ENCODE assay signal across 8 cellular contexts in the genomic region with DNA sequence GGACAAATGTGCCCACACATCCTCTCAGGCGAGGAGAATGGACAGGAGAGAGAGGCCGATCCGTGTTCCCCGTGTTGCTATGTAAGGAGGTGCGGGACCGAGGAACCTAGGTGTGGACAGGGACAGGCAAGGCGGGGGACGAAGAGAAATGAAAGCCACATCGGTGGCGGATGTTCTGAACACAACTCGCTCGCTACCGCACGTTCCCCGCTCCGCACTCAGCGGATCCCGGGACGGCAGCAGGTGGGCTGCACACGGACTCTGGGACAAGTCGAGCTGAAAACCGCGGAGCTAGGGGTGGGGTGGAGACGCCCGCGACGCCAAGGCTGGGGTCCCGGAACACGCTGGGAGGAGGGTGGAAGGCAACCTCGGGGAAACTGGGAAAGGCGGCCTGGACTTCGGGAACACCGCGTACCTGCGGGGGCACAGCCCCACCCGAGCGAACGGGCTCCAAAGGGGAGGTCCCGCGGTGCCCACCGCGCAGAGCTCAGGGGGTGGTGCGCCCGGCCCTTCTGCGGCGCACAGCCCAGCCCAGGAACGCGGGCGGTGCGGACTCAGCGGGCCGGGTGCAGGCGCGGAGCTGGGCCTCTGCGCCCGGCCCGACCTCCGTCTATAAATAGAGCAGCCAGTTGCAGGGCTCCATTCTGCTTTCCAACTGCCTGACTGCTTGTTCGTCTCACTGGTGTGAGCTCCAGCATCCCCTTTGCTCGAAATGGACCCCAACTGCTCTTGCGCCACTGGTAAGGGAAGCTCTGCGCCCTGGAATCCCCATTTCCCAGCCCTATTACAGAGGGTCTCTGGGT. TPM values are rescaled to one million over a fixed set of nuclear protein-coding genes. Genes with fewer than 3 reads are reported as not detected.
DNase-seq lines count a peak whose midpoint lies in the region; ATAC-seq and TF ChIP-seq lines count a peak whose summit lies in the region.

A gene (plus strand): TSS at position 642 of the 803 bp plus-strand sequence. CDS start 71 bp downstream, at position 713.

- WGBS in neuronal stem cell (ENCODE audit: extremely low coverage in 2 of 2, insufficient read length in 2 of 2, insufficient replicate concordance in 1 of 2), 2 donors: no CpG with 5 or more reads among the region's 62 CpGs
- WGBS in tibial nerve, 2 donors: 2 to 3% methylated on average over 43 to 50 of the region's 62 CpGs

- H3K36me3 Mint-ChIP-seq in activated naive CD8-positive, alpha-beta T cell: no peaks in the 10 kb centered on the region

- TF ChIP-seq EP300 in tibial nerve (IDR thresholded peaks at IDR 0.05): peak; percentile 64 to 96

- peak within 1 kb of the TSS; percentile 84 for H3K18ac ChIP-seq in neuronal stem cell (ENCODE audit: low read length)

- H4K8ac ChIP-seq in neuronal stem cell (ENCODE audit: low read depth, low read length): peak within 1 kb of the TSS; percentile 68

- peak in 1 of 2 donors; percentile 90 for TF ChIP-seq POLR2A in tibial nerve (IDR thresholded peaks at IDR 0.05)

- POLR2A ChIA-PET in A673 (lab: Charles Lee; ENCODE audit: low non-redundant PET): no interaction called here

- H3K23ac ChIP-seq in neuronal stem cell (ENCODE audit: low read depth, low read length, poor library complexity): peak within 1 kb of the TSS; percentile 60

- CTCF ChIA-PET in A673 (lab: Charles Lee): interaction anchor here (0.6 kb wide), 3 partner anchors 22 to 675 kb away, joined by 3 to 6 read pairs (median 3); no protein-coding TSS in a partner anchor

- peak; percentile 49 for ATAC-seq in GM21619 (IDR thresholded peaks at IDR 0.05; ENCODE audit: unreplicated experiment)
- ATAC-seq in GM19395 (IDR thresholded peaks at IDR 0.05; ENCODE audit: unreplicated experiment): no peak

- H2AFZ ChIP-seq in neuronal stem cell (ENCODE audit: low read length): peak within 1 kb of the TSS; percentile 86

- H3K4me3 ChIP-seq in A673 (ENCODE audit: low read depth, low read length, poor library complexity, severe bottlenecking): peak within 1 kb of the TSS; percentile 40
- H3K4me3 ChIP-seq in neuronal stem cell (ENCODE audit: low read length in 2 of 2): peak within 1 kb of the TSS; percentile 20 to 58
- H3K4me3 ChIP-seq in tibial nerve: peak within 1 kb of the TSS; percentile 48 to 70 (median 66)

- no peaks in the 10 kb centered on the region for H3K9me3 Mint-ChIP-seq in activated naive CD8-positive, alpha-beta T cell (ENCODE audit: low read depth)

- intact Hi-C loops in A673 (cut with micrococcal nuclease; ENCODE audit: unreplicated experiment): no loop called here
- intact Hi-C loops in head of caudate nucleus (cut with DNase I): no loop called here

- peak within 1 kb of the TSS; percentile 37 for H3K9ac ChIP-seq in neuronal stem cell (ENCODE audit: low read depth, low read length, poor library complexity)

- H3K27ac ChIP-seq in A673 (ENCODE audit: low read depth, low read length, poor library complexity, severe bottlenecking) (no peak within 1 kb of the TSS), neuronal stem cell (replicated peaks; ENCODE audit: low read length) (no peak within 1 kb of the TSS), tibial nerve (peak within 1 kb of the TSS; percentile 72 to 96 (median 90))

- peaks cover 15% of the 10 kb centered on the region for H3K4me1 Mint-ChIP-seq in activated naive CD8-positive, alpha-beta T cell (ENCODE audit: low read depth)

- H3K27me3 Mint-ChIP-seq in activated naive CD8-positive, alpha-beta T cell: peaks cover 2% of the 10 kb centered on the region

- H3K9me3 ChIP-seq in A673 (ENCODE audit: low read depth, low read length, poor library complexity, severe bottlenecking): no peaks in the 10 kb centered on the region
- H3K9me3 ChIP-seq in neuronal stem cell (replicated peaks in 1 of 2; ENCODE audit: control insufficient read depth in 2 of 2, insufficient read depth in 1 of 2, low read depth in 1 of 2, low read length in 2 of 2): no peaks in the 10 kb centered on the region
- H3K9me3 ChIP-seq in tibial nerve: no peaks in the 10 kb centered on the region

- H3K14ac ChIP-seq in neuronal stem cell (ENCODE audit: low read length): peak within 1 kb of the TSS; percentile 63

- DNase-seq in A673 (ENCODE audit: low spot score): peak; percentile 70
- DNase-seq in NCI-H69 (lab: John Stamatoyannopoulos, UW): peak; percentile 17
- DNase-seq in head of caudate nucleus: peak in 41 of 42 donors; percentile 32 to 86 (median 65)
- DNase-seq in neuronal stem cell (ENCODE audit: low spot score): no peak
- DNase-seq in tibial nerve (ENCODE audit: low spot score in 2 of 2): peak; percentile 42 to 43

- no peak within 1 kb of the TSS for H2AK5ac ChIP-seq in neuronal stem cell (ENCODE audit: low read depth, low read length)

- no peak within 1 kb of the TSS for H4K91ac ChIP-seq in neuronal stem cell (ENCODE audit: low read depth, low read length, poor library complexity)

- no peaks in the 10 kb centered on the region for H3K27me3 ChIP-seq in A673 (replicated peaks; ENCODE audit: insufficient read depth, low read depth, low read length, poor library complexity)
- peaks cover 25 to 89% (median 68%) of the 10 kb centered on the region in 3 experiments for H3K27me3 ChIP-seq in neuronal stem cell (ENCODE audit: control insufficient read depth in 3 of 3, insufficient read depth in 3 of 3, low read depth in 1 of 3, low read length in 3 of 3)
- H3K27me3 ChIP-seq in tibial nerve: no peaks in the 10 kb centered on the region

- H2BK5ac ChIP-seq in neuronal stem cell (ENCODE audit: low read length): no peak within 1 kb of the TSS

- H3K4me1 ChIP-seq in A673 (ENCODE audit: insufficient read depth, low read length, poor library complexity, severe bottlenecking) (peaks cover 6% of the 10 kb centered on the region), neuronal stem cell (ENCODE audit: control insufficient read depth in 2 of 2, insufficient read depth in 1 of 2, low read depth in 1 of 2, low read length in 2 of 2) (peaks cover 4 to 6% of the 10 kb centered on the region in 2 donors), tibial nerve (peaks cover 0 to 35% (median 7%) of the 10 kb centered on the region in 4 donors)

- peak within 1 kb of the TSS; percentile 48 for H3K4me2 ChIP-seq in neuronal stem cell (ENCODE audit: insufficient read depth, low read length, poor library complexity, severe bottlenecking)

- TF ChIP-seq CTCF in A673 (conservative IDR thresholded peaks at IDR 0.05; ENCODE audit: low read depth, low read length): no peak
- no peak for TF ChIP-seq CTCF in tibial nerve (IDR thresholded peaks at IDR 0.05)

- no TSS peak for BruUV-seq in A673 (replicated peaks; lab: Mats Ljungman, UMichigan)

- H3K27ac Mint-ChIP-seq in activated naive CD8-positive, alpha-beta T cell: peak within 1 kb of the TSS; percentile 41

- H3K36me3 ChIP-seq in A673 (ENCODE audit: insufficient read depth, low read length, poor library complexity, severe bottlenecking) (no peaks in the 10 kb centered on the region), neuronal stem cell (replicated peaks in 1 of 2; ENCODE audit: control insufficient read depth in 2 of 2, insufficient read depth in 2 of 2, low read length in 2 of 2) (no peaks in the 10 kb centered on the region), tibial nerve (no peaks in the 10 kb centered on the region)

- H2BK120ac ChIP-seq in neuronal stem cell (ENCODE audit: low read depth, low read length): no peak within 1 kb of the TSS

- peak within 1 kb of the TSS; percentile 88 for H3K4me3 Mint-ChIP-seq in activated naive CD8-positive, alpha-beta T cell

- H2BK15ac ChIP-seq in neuronal stem cell (ENCODE audit: low read length): no peak within 1 kb of the TSS

- H2BK12ac ChIP-seq in neuronal stem cell (ENCODE audit: low read length): no peak within 1 kb of the TSS

- H3K79me1 ChIP-seq in neuronal stem cell (ENCODE audit: low read depth, low read length): no peaks in the 10 kb centered on the region

- H3K4ac ChIP-seq in neuronal stem cell (ENCODE audit: low read length): no peak within 1 kb of the TSS

RNA-seq across cellular contexts. Expression of the gene that starts here (rescaled TPM):
- 21.6 and 50.6 TPM in 2 replicates for total RNA-seq in A673 (2021)
- polyA plus RNA-seq in neuronal stem cell (2013, experiment 1 of 2): 0.35 TPM
- 0.28 TPM for polyA plus RNA-seq in neuronal stem cell (2013, experiment 2 of 2)
- 1,000 to 10,000 TPM in 1 of 4 donors, 100 to 1,000 TPM in 3; 229 to 1,068 (median 290) TPM for total RNA-seq in tibial nerve

Comparison
In these comparisons a context has a peak if more than half of its experiments do, and no peak if none do; other contexts are left out.
1. H3K27ac ChIP-seq: peak in tibial nerve (4 of 4); none in A673 (single experiment) and neuronal stem cell (single experiment).
2. Peak in every context shown above with its lines, with median percentiles within 50 percentile points of each other: H3K4me3 ChIP-seq.